Comparison of ENCODE assay signal across 22 cellular contexts in the genomic region with DNA sequence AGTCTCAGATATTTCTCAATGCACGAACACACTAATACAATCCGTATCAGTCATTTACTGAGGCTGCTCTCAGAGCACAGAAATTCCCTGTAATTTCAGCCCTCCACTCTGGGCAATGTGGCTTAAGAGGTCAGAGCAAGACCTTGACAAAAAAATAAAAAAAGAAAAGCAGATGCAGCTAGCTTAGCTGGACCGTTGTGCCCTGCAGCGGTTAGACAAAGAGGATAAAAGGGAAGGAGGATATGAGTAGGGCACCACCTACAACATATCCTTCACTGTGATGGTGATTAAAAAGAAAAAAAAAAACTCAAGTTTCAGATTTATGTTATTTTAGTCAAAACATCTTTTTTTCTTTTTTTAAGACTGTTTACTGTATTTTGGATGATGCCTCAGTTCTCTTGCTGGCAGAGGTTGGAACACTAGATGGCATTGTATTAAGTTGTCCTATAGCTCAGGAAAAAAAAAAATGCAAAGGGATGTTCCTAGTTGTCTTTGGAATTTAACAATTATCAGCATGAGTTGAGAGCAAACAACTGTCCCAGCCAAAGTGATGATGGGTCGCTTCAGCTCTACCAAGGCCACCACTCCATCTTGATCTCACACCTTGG. TPM values are rescaled to one million over a fixed set of nuclear protein-coding genes. Genes with fewer than 3 reads are reported as not detected.
DNase-seq lines count a peak whose midpoint lies in the region; ATAC-seq and TF ChIP-seq lines count a peak whose summit lies in the region.
"Had no signal": no experiment of that assay in that cellular context is flagged by ENCODE, and none has a peak within 500 bp of the region (broad histone marks: within the 10 kb centered on the region; RNA-seq: fewer than 3 reads in every experiment).

No MANE protein-coding gene starts in this region.

- H3K4ac ChIP-seq in H9 (ENCODE audit: low read depth, low read length) (no peak overlapping the region), mesendoderm (ENCODE audit: low read depth, low read length) (no peak overlapping the region)

- no peak for DNase-seq in H9
- peak; percentile 26 to 31 for DNase-seq in cardiac fibroblast (ENCODE audit: low read depth in 2 of 2)
- DNase-seq in mesendoderm: peak; percentile 34
- DNase-seq in right atrium auricular region (ENCODE audit: low spot score): no peak
- no peak for DNase-seq in amniotic stem cell (lab: John Stamatoyannopoulos, UW)
- no peak for DNase-seq in iPS-NIHi7 (ENCODE audit: extremely low spot score)
- DNase-seq: activated CD8-positive, alpha-beta memory T cell treated with anti-CD3 and anti-CD28 coated beads, Interleukin-2, amount 10 ng/mL, durations not matched to agents 7 days and 5 days; C1 segment of cervical spinal cord; DMS 273 treated with DMSO at 0.1 percent for 48 hours; erythroblast; GM23248; mesenchymal stem cell; NCI-H1105 treated with DMSO at 0.1 percent for 48 hours; NCI-H226; stimulated activated CD4-positive, alpha-beta T cell treated with anti-CD3 and anti-CD28 coated beads, Interleukin-15, amount 100 ng/mL, for 24 hours; stimulated activated naive CD4-positive, alpha-beta T cell treated with Interleukin-2 at 50 U/mL for 16 hours; trophoblast cell had no signal

- H4K8ac ChIP-seq in H9 (replicated peaks; ENCODE audit: insufficient read length, low read depth, low read length): no peak overlapping the region
- no peak overlapping the region for H4K8ac ChIP-seq in mesendoderm (ENCODE audit: low read depth, low read length)

- no peak overlapping the region for H2AFZ ChIP-seq in H9 (ENCODE audit: low read length)
- no peak overlapping the region for H2AFZ ChIP-seq in OCI-LY3 (ENCODE audit: low read depth, low read length)
- H2AFZ ChIP-seq: GM23248 had no signal

- no peak overlapping the region for H2BK20ac ChIP-seq in H9 (ENCODE audit: low read depth, low read length, poor library complexity, severe bottlenecking)

- no peak overlapping the region for H2BK12ac ChIP-seq in H9 (ENCODE audit: insufficient read length, low read depth, low read length)

- H2BK15ac ChIP-seq in H9 (ENCODE audit: low read depth, low read length): no peak overlapping the region
- H2BK15ac ChIP-seq in mesendoderm (replicated peaks; ENCODE audit: low read depth): no peak overlapping the region

- H3K4me3 ChIP-seq in OCI-LY3 (ENCODE audit: low read length) (no peak overlapping the region), cardiac fibroblast (replicated peaks in 1 of 2; ENCODE audit: low read depth in 2 of 2, low read length in 2 of 2) (no peak overlapping the region), mesendoderm (ENCODE audit: low read length) (no peak overlapping the region), right atrium auricular region (no peak overlapping the region)
- H3K4me3 ChIP-seq: coronary artery, GM23248 had no signal

- no peak overlapping the region for H2AK5ac ChIP-seq in H9 (ENCODE audit: insufficient read length, low read length)
- H2AK5ac ChIP-seq in mesendoderm (ENCODE audit: low read length): no peak overlapping the region

- peaks cover 7 to 13% of the 10 kb centered on the region in 2 experiments; a peak in 4 of 5 replicates for H3K9me3 Mint-ChIP-seq in H9
- H3K9me3 Mint-ChIP-seq: activated T-helper 2 cell treated with anti-CD3 and anti-CD28 coated beads, Interferon-gamma antibody, Interleukin-2, Interleukin-4, amounts not matched to agents 10 μg/mL and 5 μg/mL and 100 μg/mL, durations not matched to agents 14 hours and 24 hours and 36 hours had no signal

- H4K20me1 ChIP-seq in H9 (ENCODE audit: control insufficient read depth, insufficient read depth, insufficient read length): no peaks in the 10 kb centered on the region
- no peaks in the 10 kb centered on the region for H4K20me1 ChIP-seq in OCI-LY3 (ENCODE audit: insufficient read depth, low read length)

- peak overlapping the region; percentile 22 to 73 (median 59); a peak in 3 of 7 replicates for H3K27ac Mint-ChIP-seq in H9
- H3K27ac Mint-ChIP-seq: activated CD8-positive, alpha-beta memory T cell treated with anti-CD3 and anti-CD28 coated beads, Interleukin-2, amount 10 ng/mL, durations not matched to agents 7 days and 5 days; activated T-helper 2 cell treated with anti-CD3 and anti-CD28 coated beads, Interferon-gamma antibody, Interleukin-2, Interleukin-4, amounts not matched to agents 10 μg/mL and 5 μg/mL and 100 μg/mL, durations not matched to agents 14 hours and 24 hours and 36 hours; nephron had no signal

- H3T11ph ChIP-seq in H9 (ENCODE audit: low read length): no peak overlapping the region

- H4K5ac ChIP-seq in H9 (ENCODE audit: insufficient read length, low read depth, low read length): no peak overlapping the region
- H4K5ac ChIP-seq in mesendoderm (ENCODE audit: low read length): no peak overlapping the region

- H2BK120ac ChIP-seq in H9 (ENCODE audit: low read depth, low read length, poor library complexity, severe bottlenecking) (no peak overlapping the region), mesendoderm (ENCODE audit: low read depth, low read length) (no peak overlapping the region)

- H3K23ac ChIP-seq in H9 (ENCODE audit: insufficient read length, low read depth, low read length): no peak overlapping the region
- H3K23ac ChIP-seq in mesendoderm (ENCODE audit: low read length): no peak overlapping the region

- H3K4me2 ChIP-seq in H9 (ENCODE audit: insufficient read depth, insufficient read length, low read length) (no peak overlapping the region), OCI-LY3 (ENCODE audit: low read length) (no peak overlapping the region), mesendoderm (ENCODE audit: low read length) (no peak overlapping the region)

- no peaks in the 10 kb centered on the region for H3K23me2 ChIP-seq in H9 (ENCODE audit: insufficient read length, low read depth, low read length, poor library complexity, severe bottlenecking)

- ATAC-seq in GM21723 (IDR thresholded peaks at IDR 0.05; ENCODE audit: unreplicated experiment): no peak
- ATAC-seq: activated CD8-positive, alpha-beta memory T cell treated with anti-CD3 and anti-CD28 coated beads, Interleukin-2, amount 10 ng/mL, durations not matched to agents 7 days and 5 days had no signal

- H3K9ac ChIP-seq in H9 (ENCODE audit: extremely low read depth, insufficient read length, low read length) (no peak overlapping the region), OCI-LY3 (ENCODE audit: low read length) (no peak overlapping the region), mesendoderm (ENCODE audit: low read length) (no peak overlapping the region)
- H3K9ac ChIP-seq: GM23248 had no signal

- H3K9me3 ChIP-seq in H9 (ENCODE audit: control insufficient read depth, low read depth, low read length) (no peaks in the 10 kb centered on the region), OCI-LY3 (ENCODE audit: insufficient read depth, low read length) (no peaks in the 10 kb centered on the region), right atrium auricular region (no peaks in the 10 kb centered on the region)

- no peak overlapping the region for H3K4me3 Mint-ChIP-seq in H9
- H3K4me3 Mint-ChIP-seq: activated CD8-positive, alpha-beta memory T cell treated with anti-CD3 and anti-CD28 coated beads, Interleukin-2, amount 10 ng/mL, durations not matched to agents 7 days and 5 days; nephron had no signal

- H3K36me3 Mint-ChIP-seq in H9 (ENCODE audit: insufficient read depth in 1 of 3, low read depth in 3 of 3): peaks cover 0 to 13% (median 10%) of the 10 kb centered on the region in 3 experiments; a peak in 5 of 7 replicates
- H3K36me3 Mint-ChIP-seq: activated CD8-positive, alpha-beta memory T cell treated with anti-CD3 and anti-CD28 coated beads, Interleukin-2, amount 10 ng/mL, durations not matched to agents 7 days and 5 days had no signal

- H3K27ac ChIP-seq in H9 (ENCODE audit: insufficient read length, low read depth, low read length) (no peak overlapping the region), OCI-LY3 (ENCODE audit: low read length) (no peak overlapping the region), mesendoderm (ENCODE audit: low read depth, low read length) (no peak overlapping the region), right atrium auricular region (no peak overlapping the region)
- H3K27ac ChIP-seq: coronary artery, GM23248 had no signal

- no peaks in the 10 kb centered on the region for H3K79me2 ChIP-seq in H9 (ENCODE audit: insufficient read depth, low read length)
- no peaks in the 10 kb centered on the region for H3K79me2 ChIP-seq in OCI-LY3 (ENCODE audit: low read length)
- H3K79me2 ChIP-seq in mesendoderm (ENCODE audit: control insufficient read depth, insufficient read depth, low read length): no peaks in the 10 kb centered on the region

- H3K14ac ChIP-seq in H9 (ENCODE audit: insufficient read depth, low read length): no peak overlapping the region

- H4K91ac ChIP-seq in H9 (ENCODE audit: insufficient read length, low read depth, low read length): no peak overlapping the region

- H3K4me1 Mint-ChIP-seq in H9: peaks cover 23 to 26% of the 10 kb centered on the region in 2 experiments
- H3K4me1 Mint-ChIP-seq: activated CD8-positive, alpha-beta memory T cell treated with anti-CD3 and anti-CD28 coated beads, Interleukin-2, amount 10 ng/mL, durations not matched to agents 7 days and 5 days; nephron had no signal

- H3K79me1 ChIP-seq in H9 (ENCODE audit: insufficient read depth, low read depth, low read length, poor library complexity, severe bottlenecking): no peaks in the 10 kb centered on the region
- no peaks in the 10 kb centered on the region for H3K79me1 ChIP-seq in mesendoderm (ENCODE audit: low read length)

- H3K27me3 Mint-ChIP-seq in H9 (ENCODE audit: low read depth): no peaks in the 10 kb centered on the region

- WGBS in H9 (ENCODE audit: extremely low coverage, insufficient read length, low lambda C conversion rate): no CpG with 5 or more reads among the region's 5 CpGs
- no CpG with 5 or more reads among the region's 5 CpGs for WGBS in mesendoderm (ENCODE audit: extremely low coverage, insufficient coverage, low lambda C conversion rate)

- H3K36me3 ChIP-seq in OCI-LY3 (replicated peaks; ENCODE audit: low read depth, low read length): no peaks in the 10 kb centered on the region
- no peaks in the 10 kb centered on the region for H3K36me3 ChIP-seq in mesendoderm (ENCODE audit: control insufficient read depth, insufficient read depth, low read length)
- H3K36me3 ChIP-seq in right atrium auricular region: no peaks in the 10 kb centered on the region

- H3K18ac ChIP-seq in H9 (ENCODE audit: insufficient read length, low read depth, low read length) (no peak overlapping the region), mesendoderm (ENCODE audit: low read length) (no peak overlapping the region)

- 0 out of 3 replicates have a peak, but pooled peaks have one; percentile 24 for TF ChIP-seq CTCF in H9 (conservative IDR thresholded peaks at IDR 0.05)
- TF ChIP-seq CTCF in OCI-LY3 (IDR thresholded peaks at IDR 0.05; ENCODE audit: low read depth, low read length): peak; percentile 15; the same call in 1 of the 2 replicates
- TF ChIP-seq CTCF in cardiac fibroblast (IDR thresholded peaks at IDR 0.05; ENCODE audit: low read depth, low read length): peak; percentile 26
- TF ChIP-seq CTCF in right atrium auricular region (IDR thresholded peaks at IDR 0.05): no peak

- H3K56ac ChIP-seq in H9 (ENCODE audit: insufficient read length, low read depth, low read length): no peak overlapping the region
- no peak overlapping the region for H3K56ac ChIP-seq in mesendoderm (ENCODE audit: low read length)

- H3K4me1 ChIP-seq in H9 (ENCODE audit: insufficient read depth, low read length) (peaks cover 2% of the 10 kb centered on the region; the same call in 1 of the 2 replicates), OCI-LY3 (ENCODE audit: low read length) (no peaks in the 10 kb centered on the region), mesendoderm (ENCODE audit: control insufficient read depth, low read depth, low read length) (no peaks in the 10 kb centered on the region), right atrium auricular region (no peaks in the 10 kb centered on the region)

- no peaks in the 10 kb centered on the region for H3K27me3 ChIP-seq in H9 (ENCODE audit: insufficient read depth, low read length)
- peaks cover 39% of the 10 kb centered on the region for H3K27me3 ChIP-seq in OCI-LY3 (ENCODE audit: low read depth, low read length)
- H3K27me3 ChIP-seq in mesendoderm (ENCODE audit: insufficient read depth, low read length, poor library complexity): no peaks in the 10 kb centered on the region
- H3K27me3 ChIP-seq in right atrium auricular region: no peaks in the 10 kb centered on the region

- no peak overlapping the region for H2BK5ac ChIP-seq in H9 (ENCODE audit: insufficient read length, low read length)
- no peak overlapping the region for H2BK5ac ChIP-seq in mesendoderm (ENCODE audit: low read length)

RNA-seq across cellular contexts. Expression of a gene that starts 59.9 kb away (rescaled TPM):
- total RNA-seq in H9 (2021) (8.3 and 9.7 TPM in 2 replicates), right atrium auricular region (1 to 10 TPM; 1.1 to 2.6 TPM)
- polyA plus RNA-seq in mesendoderm (2013, experiment 1 of 2): 6.2 TPM
- polyA plus RNA-seq in mesendoderm (2013, experiment 2 of 2): 6.5 TPM

Comparison
In these comparisons a context has a peak if more than half of its experiments do, and no peak if none do; other contexts are left out.
1. DNase-seq: peak in cardiac fibroblast (2 of 2) and mesendoderm (single experiment); none in H9 (single experiment), right atrium auricular region (single experiment), amniotic stem cell (single experiment) and iPS-NIHi7 (single experiment).
2. CTCF ChIP-seq: peak in H9 (single experiment), OCI-LY3 (single experiment) and cardiac fibroblast (single experiment); none in right atrium auricular region (0 of 2).